ENCODE assay signal across 1 cellular context in genomic region chr9:84301851-84302250, GRCh38.
TF ChIP-seq lines count a peak whose summit lies in the region.

No MANE protein-coding gene starts in this region.

TF ChIP-seq in HepG2, 621 proteins besides CTCF, POLR2A, EP300 and RAD21 (continued from another document):
- TF ChIP-seq, protein P1, sequence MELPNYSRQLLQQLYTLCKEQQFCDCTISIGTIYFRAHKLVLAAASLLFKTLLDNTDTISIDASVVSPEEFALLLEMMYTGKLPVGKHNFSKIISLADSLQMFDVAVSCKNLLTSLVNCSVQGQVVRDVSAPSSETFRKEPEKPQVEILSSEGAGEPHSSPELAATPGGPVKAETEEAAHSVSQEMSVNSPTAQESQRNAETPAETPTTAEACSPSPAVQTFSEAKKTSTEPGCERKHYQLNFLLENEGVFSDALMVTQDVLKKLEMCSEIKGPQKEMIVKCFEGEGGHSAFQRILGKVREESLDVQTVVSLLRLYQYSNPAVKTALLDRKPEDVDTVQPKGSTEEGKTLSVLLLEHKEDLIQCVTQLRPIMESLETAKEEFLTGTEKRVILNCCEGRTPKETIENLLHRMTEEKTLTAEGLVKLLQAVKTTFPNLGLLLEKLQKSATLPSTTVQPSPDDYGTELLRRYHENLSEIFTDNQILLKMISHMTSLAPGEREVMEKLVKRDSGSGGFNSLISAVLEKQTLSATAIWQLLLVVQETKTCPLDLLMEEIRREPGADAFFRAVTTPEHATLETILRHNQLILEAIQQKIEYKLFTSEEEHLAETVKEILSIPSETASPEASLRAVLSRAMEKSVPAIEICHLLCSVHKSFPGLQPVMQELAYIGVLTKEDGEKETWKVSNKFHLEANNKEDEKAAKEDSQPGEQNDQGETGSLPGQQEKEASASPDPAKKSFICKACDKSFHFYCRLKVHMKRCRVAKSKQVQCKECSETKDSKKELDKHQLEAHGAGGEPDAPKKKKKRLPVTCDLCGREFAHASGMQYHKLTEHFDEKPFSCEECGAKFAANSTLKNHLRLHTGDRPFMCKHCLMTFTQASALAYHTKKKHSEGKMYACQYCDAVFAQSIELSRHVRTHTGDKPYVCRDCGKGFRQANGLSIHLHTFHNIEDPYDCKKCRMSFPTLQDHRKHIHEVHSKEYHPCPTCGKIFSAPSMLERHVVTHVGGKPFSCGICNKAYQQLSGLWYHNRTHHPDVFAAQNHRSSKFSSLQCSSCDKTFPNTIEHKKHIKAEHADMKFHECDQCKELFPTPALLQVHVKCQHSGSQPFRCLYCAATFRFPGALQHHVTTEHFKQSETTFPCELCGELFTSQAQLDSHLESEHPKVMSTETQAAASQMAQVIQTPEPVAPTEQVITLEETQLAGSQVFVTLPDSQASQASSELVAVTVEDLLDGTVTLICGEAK (IDR thresholded peaks at IDR 0.05), result no peak
- TF ChIP-seq, protein P1 (CRISPR knock-in tag; IDR thresholded peaks at IDR 0.05), result no peak
